ENCODE assay signal across 1 cellular context in genomic region chr11:112128483-112129121, GRCh38.
A peak's percentile ranks its signal among the peaks of the same experiment; 100 is the strongest.
TF ChIP-seq lines count a peak whose summit lies in the region.

No MANE protein-coding gene starts in this region.

TF ChIP-seq in K562, 482 proteins besides CTCF, POLR2A, EP300 and RAD21:
- TF ChIP-seq ELF1 (tag; IDR thresholded peaks at IDR 0.05) (no peak), NFIC (IDR thresholded peaks at IDR 0.05) (peak; percentile 55), NR2C2 (CRISPR knock-in tag; IDR thresholded peaks at IDR 0.05) (no peak), NR2C2 (tag; IDR thresholded peaks at IDR 0.05) (no peak), JUND (IDR thresholded peaks at IDR 0.05; ENCODE audit: borderline replicate concordance, low read depth, low read length) (no peak), JUND (tag; IDR thresholded peaks at IDR 0.05; ENCODE audit: borderline replicate concordance, low read depth, low read length) (peak; percentile 12; the same call in 1 of the 3 replicates), FOXK1 (CRISPR knock-in tag; IDR thresholded peaks at IDR 0.05; ENCODE audit: borderline replicate concordance) (no peak), FOSL1 (tag; conservative IDR thresholded peaks at IDR 0.05) (peak; percentile 38; the same call in 1 of the 2 replicates)
- TF ChIP-seq, protein P1, sequence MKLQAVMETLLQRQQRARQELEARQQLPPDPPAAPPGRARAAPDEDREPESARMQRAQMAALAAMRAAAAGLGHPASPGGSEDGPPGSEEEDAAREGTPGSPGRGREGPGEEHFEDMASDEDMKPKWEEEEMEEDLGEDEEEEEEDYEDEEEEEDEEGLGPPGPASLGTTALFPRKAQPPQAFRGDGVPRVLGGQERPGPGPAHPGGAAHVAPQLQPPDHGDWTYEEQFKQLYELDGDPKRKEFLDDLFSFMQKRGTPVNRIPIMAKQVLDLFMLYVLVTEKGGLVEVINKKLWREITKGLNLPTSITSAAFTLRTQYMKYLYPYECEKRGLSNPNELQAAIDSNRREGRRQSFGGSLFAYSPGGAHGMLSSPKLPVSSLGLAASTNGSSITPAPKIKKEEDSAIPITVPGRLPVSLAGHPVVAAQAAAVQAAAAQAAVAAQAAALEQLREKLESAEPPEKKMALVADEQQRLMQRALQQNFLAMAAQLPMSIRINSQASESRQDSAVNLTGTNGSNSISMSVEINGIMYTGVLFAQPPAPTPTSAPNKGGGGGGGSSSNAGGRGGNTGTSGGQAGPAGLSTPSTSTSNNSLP (IDR thresholded peaks at IDR 0.05; ENCODE audit: borderline replicate concordance, low read depth, low read length): no peak
